In genomic region chr22:49545606-49546005, GRCh38 we compare ENCODE assay signal across 28 cellular contexts.
"Had no signal": no experiment of that assay in that cellular context is flagged by ENCODE, and none has a peak within 500 bp of the region (broad histone marks: within the 10 kb centered on the region; RNA-seq: fewer than 3 reads in every experiment).

No MANE protein-coding gene starts in this region.

- H3K9me3 ChIP-seq: colonic mucosa, prostate gland, testis had no signal

- ATAC-seq: foreskin keratinocyte; gastroesophageal sphincter; heart left ventricle; left colon; right cardiac atrium; stimulated activated effector memory CD8-positive, alpha-beta T cell treated with anti-CD3 and anti-CD28 coated beads, Interleukin-12 subunit alpha, Interleukin-12 subunit beta, amount 100 ng/mL, for 72 hours had no signal

- DNase-seq: colonic mucosa; dermis blood vessel endothelial cell; effector memory CD4-positive, alpha-beta T cell; foreskin keratinocyte; hippocampal formation; kidney glomerular epithelial cell; left colon; left ventricle myocardium inferior; small intestine; stimulated activated CD4-positive, alpha-beta T cell treated with anti-CD3 and anti-CD28 coated beads, Interleukin-12 subunit alpha, Interleukin-12 subunit beta, amount 100 ng/mL, for 4 hours; stimulated activated CD4-positive, alpha-beta T cell treated with anti-CD3 and anti-CD28 coated beads, Interleukin-2, amount 100 ng/mL, for 24 hours; stimulated activated CD4-positive, alpha-beta T cell treated with anti-CD3 and anti-CD28 coated beads, Interleukin-4, amount 100 ng/mL, for 24 hours; stimulated activated naive CD4-positive, alpha-beta T cell treated with Interleukin-2 at 50 U/mL for 16 hours; stomach; testis had no signal

- H3K9ac ChIP-seq: neural progenitor cell, parathyroid adenoma had no signal

- H3K4me3 ChIP-seq: colonic mucosa, esophagus muscularis mucosa, gastroesophageal sphincter, heart left ventricle, left ventricle myocardium inferior, lung, neural progenitor cell, prostate gland, stomach, testis, tibial artery had no signal

- H3K27me3 ChIP-seq: colonic mucosa, foreskin keratinocyte, neural progenitor cell, testis had no signal

- H3K36me3 ChIP-seq: colonic mucosa, esophagus muscularis mucosa, gastroesophageal sphincter, heart left ventricle, left ventricle myocardium inferior, neural progenitor cell, prostate gland, stomach, tibial artery had no signal

- H3K4me1 ChIP-seq: colonic mucosa, esophagus muscularis mucosa, foreskin keratinocyte, gastroesophageal sphincter, heart left ventricle, left ventricle myocardium inferior, neural progenitor cell, parathyroid adenoma, prostate gland, testis, tibial artery had no signal

- FAIRE-seq: endothelial cell of umbilical vein, islet of Langerhans, small intestine, urothelium cell line had no signal

- H3K27ac ChIP-seq: colonic mucosa, esophagus muscularis mucosa, foreskin keratinocyte, gastroesophageal sphincter, heart left ventricle, left ventricle myocardium inferior, neural progenitor cell, parathyroid adenoma, prostate gland, stomach, testis, tibial artery had no signal
